Comparison of ENCODE assay signal across 21 cellular contexts in genomic region chr1:29284286-29284960, GRCh38. TPM values are rescaled to one million over a fixed set of nuclear protein-coding genes. Genes with fewer than 3 reads are reported as not detected.
DNase-seq lines count a peak whose midpoint lies in the region; ATAC-seq, FAIRE-seq and TF ChIP-seq lines count a peak whose summit lies in the region.
"Had no signal": no experiment of that assay in that cellular context is flagged by ENCODE, and none has a peak within 500 bp of the region (broad histone marks: within the 10 kb centered on the region; RNA-seq: fewer than 3 reads in every experiment).

No MANE protein-coding gene starts in this region.

- H3K9me3 Mint-ChIP-seq in GM23338 = no peaks in the 10 kb centered on the region; the same call in 2 of the 3 replicates
- no peaks in the 10 kb centered on the region for H3K9me3 Mint-ChIP-seq in astrocyte (ENCODE audit: unreplicated experiment)
- no peaks in the 10 kb centered on the region for H3K9me3 Mint-ChIP-seq in progenitor cell of endocrine pancreas (ENCODE audit: low read depth)
- no peaks in the 10 kb centered on the region for H3K9me3 Mint-ChIP-seq in stimulated activated naive CD8-positive, alpha-beta T cell treated with anti-CD3 and anti-CD28 coated beads, Interleukin-15, amount 100 ng/mL, for 72 hours
- H3K9me3 Mint-ChIP-seq: CD8-positive, alpha-beta T cell had no signal

- H3K4me3 ChIP-seq in GM23338 = peak overlapping the region; percentile 65
- H3K4me3 ChIP-seq in astrocyte (ENCODE audit: insufficient read depth, low read depth, low read length) = no peak overlapping the region
- H3K4me3 ChIP-seq in iPS-18c (ENCODE audit: insufficient read depth, low read depth, low read length) = 0 out of 2 replicates have a peak overlapping the region, but pooled peaks have one; percentile 47
- no peak overlapping the region for H3K4me3 ChIP-seq in left lung
- H3K4me3 ChIP-seq: Peyer's patch had no signal

- peaks cover 4% of the 10 kb centered on the region; the same call in 1 of the 3 replicates for H3K36me3 Mint-ChIP-seq in GM23338 (ENCODE audit: low read depth)
- H3K36me3 Mint-ChIP-seq in astrocyte (ENCODE audit: low read depth, unreplicated experiment) = peaks cover 15% of the 10 kb centered on the region
- peaks cover 3% of the 10 kb centered on the region for H3K36me3 Mint-ChIP-seq in progenitor cell of endocrine pancreas (ENCODE audit: insufficient read depth)
- H3K36me3 Mint-ChIP-seq: CD8-positive, alpha-beta T cell had no signal

- H3K27me3 Mint-ChIP-seq in GM23338 (ENCODE audit: insufficient read depth, low read depth, poor library complexity) (peaks cover 9% of the 10 kb centered on the region), astrocyte (ENCODE audit: low read depth, unreplicated experiment) (no peaks in the 10 kb centered on the region), progenitor cell of endocrine pancreas (no peaks in the 10 kb centered on the region)
- no peaks in the 10 kb centered on the region for H3K27me3 Mint-ChIP-seq in stimulated activated naive CD8-positive, alpha-beta T cell treated with anti-CD3 and anti-CD28 coated beads, Interleukin-15, amount 100 ng/mL, for 72 hours

- H2AFZ ChIP-seq in GM23338 = no peak overlapping the region
- no peak overlapping the region for H2AFZ ChIP-seq in astrocyte (ENCODE audit: low read depth, low read length)

- ATAC-seq in GM23338 (no peak), left lung (no peak)
- no peak for ATAC-seq in stimulated activated naive CD8-positive, alpha-beta T cell treated with anti-CD3 and anti-CD28 coated beads, Interleukin-15, amount 100 ng/mL, for 72 hours
- ATAC-seq: CD8-positive, alpha-beta T cell had no signal

- H3K4me3 Mint-ChIP-seq in GM23338 = peak overlapping the region; percentile 79
- peak overlapping the region; percentile 74 for H3K4me3 Mint-ChIP-seq in astrocyte (ENCODE audit: unreplicated experiment)
- no peak overlapping the region for H3K4me3 Mint-ChIP-seq in progenitor cell of endocrine pancreas (ENCODE audit: low read depth)
- no peak overlapping the region for H3K4me3 Mint-ChIP-seq in stimulated activated naive CD8-positive, alpha-beta T cell treated with anti-CD3 and anti-CD28 coated beads, Interleukin-15, amount 100 ng/mL, for 72 hours

- no peaks in the 10 kb centered on the region for H3K36me3 ChIP-seq in GM23338 (ENCODE audit: insufficient read depth)
- no peaks in the 10 kb centered on the region for H3K36me3 ChIP-seq in astrocyte (ENCODE audit: insufficient read depth, low read length)
- H3K36me3 ChIP-seq in left lung = peaks cover 0 to 7% of the 10 kb centered on the region in 2 donors
- H3K36me3 ChIP-seq: Peyer's patch had no signal

- H4K20me1 ChIP-seq in GM23338 (replicated peaks; ENCODE audit: insufficient read depth) (no peaks in the 10 kb centered on the region), astrocyte (ENCODE audit: insufficient read depth, low read length) (peaks cover 7% of the 10 kb centered on the region)

- peaks cover 6% of the 10 kb centered on the region; the same call in 1 of the 2 replicates for H3F3A ChIP-seq in GM23338 (replicated peaks; ENCODE audit: low read depth)

- intact Hi-C loops in left lung (cut with DNase I) = no loop called here

- H3K27me3 ChIP-seq in GM23338 (ENCODE audit: insufficient read depth) (no peaks in the 10 kb centered on the region), astrocyte (ENCODE audit: insufficient read depth, low read length) (no peaks in the 10 kb centered on the region), left lung (no peaks in the 10 kb centered on the region)
- H3K27me3 ChIP-seq: Peyer's patch had no signal

- H3K9me3 ChIP-seq in astrocyte (ENCODE audit: insufficient read depth, low read depth, low read length) = no peaks in the 10 kb centered on the region
- no peaks in the 10 kb centered on the region for H3K9me3 ChIP-seq in iPS-18c (ENCODE audit: control insufficient read depth, insufficient read depth, low read length)
- no peaks in the 10 kb centered on the region for H3K9me3 ChIP-seq in left lung
- H3K9me3 ChIP-seq: Peyer's patch had no signal

- no peak overlapping the region for H3K9ac ChIP-seq in astrocyte (ENCODE audit: low read length)

- H3K27ac ChIP-seq in GM23338 (ENCODE audit: low read depth) (no peak overlapping the region), astrocyte (ENCODE audit: low read depth, low read length) (no peak overlapping the region), left lung (no peak overlapping the region)
- H3K27ac ChIP-seq: Peyer's patch had no signal

- peak overlapping the region; percentile 92 for H3K4me2 ChIP-seq in GM23338
- no peak overlapping the region for H3K4me2 ChIP-seq in astrocyte (ENCODE audit: low read length)

- H3K27ac Mint-ChIP-seq in GM23338 (no peak overlapping the region), astrocyte (ENCODE audit: unreplicated experiment) (peak overlapping the region; percentile 12), progenitor cell of endocrine pancreas (peak overlapping the region; percentile 69)
- peak overlapping the region in 1 of 2 donors; percentile 30 for H3K27ac Mint-ChIP-seq in stimulated activated naive CD8-positive, alpha-beta T cell treated with anti-CD3 and anti-CD28 coated beads, Interleukin-15, amount 100 ng/mL, for 72 hours
- H3K27ac Mint-ChIP-seq: B cell; CD8-positive, alpha-beta T cell had no signal

- no peaks in the 10 kb centered on the region for H3K79me2 ChIP-seq in GM23338 (replicated peaks; ENCODE audit: insufficient read depth)
- no peaks in the 10 kb centered on the region for H3K79me2 ChIP-seq in astrocyte (ENCODE audit: insufficient read depth, low read length)

- TF ChIP-seq CTCF in GM23338 (conservative IDR thresholded peaks at IDR 0.05; ENCODE audit: low read depth in 2 of 2) = no peak
- TF ChIP-seq CTCF in astrocyte (IDR thresholded peaks at IDR 0.05; ENCODE audit: insufficient read depth, low read depth, low read length) = no peak
- TF ChIP-seq CTCF in progenitor cell of endocrine pancreas (IDR thresholded peaks at IDR 0.05; ENCODE audit: unreplicated experiment) = no peak
- no peak for TF ChIP-seq CTCF in left lung (IDR thresholded peaks at IDR 0.05)

- DNase-seq in GM23338 (ENCODE audit: low spot score) (no peak), astrocyte (ENCODE audit: low read depth) (no peak), progenitor cell of endocrine pancreas (ENCODE audit: low spot score, unreplicated experiment) (no peak), left lung (no peak)
- DNase-seq in activated T-cell treated with anti-CD3 and anti-CD28 coated beads, Interleukin-2, amount 50 U/mL, for 1 hour = no peak
- no peak for DNase-seq in stimulated activated naive CD8-positive, alpha-beta T cell treated with anti-CD3 and anti-CD28 coated beads, Interleukin-15, amount 100 ng/mL, for 72 hours
- DNase-seq: CD8-positive, alpha-beta T cell; DND-41; GDM1; H7; Karpas-422; MM.1S; NCI-H1105 treated with DMSO at 0.1 percent for 48 hours; NCI-H187; NCI-H446; NCI-H748 treated with DMSO at 0.1 percent for 48 hours; Peyer's patch; SHP77 treated with DMSO at 0.1 percent for 48 hours had no signal

- H3K4me1 ChIP-seq in GM23338 (ENCODE audit: insufficient read depth) = peaks cover 17% of the 10 kb centered on the region
- H3K4me1 ChIP-seq in astrocyte (ENCODE audit: insufficient read depth, low read length) = peaks cover 16% of the 10 kb centered on the region
- peaks cover 0 to 3% of the 10 kb centered on the region in 2 donors for H3K4me1 ChIP-seq in left lung
- H3K4me1 ChIP-seq: Peyer's patch had no signal

- H3K9me2 ChIP-seq in GM23338 (ENCODE audit: insufficient read depth) = no peaks in the 10 kb centered on the region

- no peak for FAIRE-seq in astrocyte (lab: Jason Lieb, UNC)
- FAIRE-seq: D721Med had no signal

- H3K4me1 Mint-ChIP-seq in GM23338 = peaks cover 19% of the 10 kb centered on the region
- H3K4me1 Mint-ChIP-seq in astrocyte (ENCODE audit: low read depth, unreplicated experiment) = peaks cover 6% of the 10 kb centered on the region
- no peaks in the 10 kb centered on the region for H3K4me1 Mint-ChIP-seq in progenitor cell of endocrine pancreas (ENCODE audit: low read depth)
- peaks cover 8% of the 10 kb centered on the region for H3K4me1 Mint-ChIP-seq in stimulated activated naive CD8-positive, alpha-beta T cell treated with anti-CD3 and anti-CD28 coated beads, Interleukin-15, amount 100 ng/mL, for 72 hours

TF ChIP-seq in GM23338, 12 proteins besides CTCF, POLR2A, EP300 and RAD21 (continues in another document):
- TF ChIP-seq NANOG (IDR thresholded peaks at IDR 0.05; ENCODE audit: borderline replicate concordance) = no peak

RNA-seq across cellular contexts. Expression of gene PTPRU, which starts 48.1 kb away (rescaled TPM):
- total RNA-seq in GM23338 (2014; rRNA removed; shearing (Covaris generic)) = 69.6 and 105 TPM in 2 replicates
- polyA plus RNA-seq in GM23338 (2016; fragmentation: Nextera tagmentation; extraction: Ambion mirVana) = 7.9 and 8.0 TPM in 2 replicates
- total RNA-seq in astrocyte = 36.6 and 47.2 TPM in 2 replicates
- total RNA-seq in progenitor cell of endocrine pancreas = 74.0 and 79.4 TPM in 2 replicates
- total RNA-seq in left lung = 10 to 100 TPM; 28.8 to 45.4 TPM

RNA-seq across cellular contexts. Expression of gene MECR, which starts 53.7 kb away (rescaled TPM):
- total RNA-seq in GM23338 (2014; rRNA removed; shearing (Covaris generic)) = 14.3 and 25.7 TPM in 2 replicates
- polyA plus RNA-seq in GM23338 (2016; fragmentation: Nextera tagmentation; extraction: Ambion mirVana) = 29.4 and 32.3 TPM in 2 replicates
- total RNA-seq in astrocyte (25.1 and 30.3 TPM in 2 replicates), progenitor cell of endocrine pancreas (28.8 and 35.9 TPM in 2 replicates), left lung (10 to 100 TPM; 19.2 to 20.6 TPM)

Comparison
In these comparisons a context has a peak if more than half of its experiments do, and no peak if none do; other contexts are left out.
1. H3K4me3 ChIP-seq: peak in GM23338 (single experiment) and iPS-18c (single experiment); none in astrocyte (single experiment) and left lung (0 of 2).
2. H3K4me3 Mint-ChIP-seq: peak in GM23338 (single experiment) and astrocyte (single experiment); none in progenitor cell of endocrine pancreas (single experiment) and stimulated activated naive CD8-positive, alpha-beta T cell treated with anti-CD3 and anti-CD28 coated beads, Interleukin-15, amount 100 ng/mL, for 72 hours (0 of 2).